Comparison of ENCODE assay signal across 22 cellular contexts in the genomic region with DNA sequence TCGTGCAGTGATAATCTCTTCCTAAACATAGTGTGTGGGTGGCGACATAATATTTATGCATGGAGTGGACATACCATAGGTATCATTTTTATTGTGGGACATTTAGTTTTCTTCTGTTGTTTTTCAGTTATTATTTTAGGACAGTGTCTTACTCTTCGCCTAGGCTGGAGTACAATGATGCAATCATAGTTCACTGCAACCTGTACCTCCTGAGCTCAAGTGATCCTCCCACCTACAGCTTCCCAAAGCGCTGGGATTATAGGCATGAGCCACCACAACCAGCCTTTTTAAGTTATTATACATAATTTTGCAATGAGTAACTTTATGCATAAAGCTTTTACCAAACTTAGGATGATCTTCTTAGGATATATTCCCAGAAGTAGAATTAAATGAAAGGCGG. TPM values are rescaled to one million over a fixed set of nuclear protein-coding genes. Genes with fewer than 3 reads are reported as not detected.
DNase-seq lines count a peak whose midpoint lies in the region; ATAC-seq and TF ChIP-seq lines count a peak whose summit lies in the region.
"Had no signal": no experiment of that assay in that cellular context is flagged by ENCODE, and none has a peak within 500 bp of the region (broad histone marks: within the 10 kb centered on the region; RNA-seq: fewer than 3 reads in every experiment).

No MANE protein-coding gene starts in this region.

- no peaks in the 10 kb centered on the region for H3K9me2 ChIP-seq in Karpas-422 (replicated peaks; ENCODE audit: insufficient read depth, low read length)

- H3K4me3 ChIP-seq in Karpas-422 (ENCODE audit: low read length) (no peak overlapping the region), thyroid gland (replicated peaks in 1 of 3) (no peak overlapping the region)
- H3K4me3 ChIP-seq: cardiac muscle cell had no signal

- H3K36me3 Mint-ChIP-seq in activated naive CD4-positive, alpha-beta T cell treated with anti-CD3 and anti-CD28 coated beads, Interleukin-2, amount 50 U/mL, for 24 hours: peaks cover 9% of the 10 kb centered on the region
- peaks cover 10 to 12% of the 10 kb centered on the region in 2 donors for H3K36me3 Mint-ChIP-seq in activated naive CD4-positive, alpha-beta T cell treated with anti-CD3 and anti-CD28 coated beads, Interleukin-2, amount 50 U/mL, for 72 hours
- peaks cover 24% of the 10 kb centered on the region for H3K36me3 Mint-ChIP-seq in brain

- TF ChIP-seq CTCF in brain (conservative IDR thresholded peaks at IDR 0.05) (no peak), thyroid gland (IDR thresholded peaks at IDR 0.05) (no peak)

- H3K27ac Mint-ChIP-seq in activated naive CD4-positive, alpha-beta T cell treated with anti-CD3 and anti-CD28 coated beads, Interleukin-2, amount 50 U/mL, for 24 hours: no peak overlapping the region
- H3K27ac Mint-ChIP-seq in activated naive CD4-positive, alpha-beta T cell treated with anti-CD3 and anti-CD28 coated beads, Interleukin-2, amount 50 U/mL, for 72 hours: no peak overlapping the region
- H3K27ac Mint-ChIP-seq in brain: peak overlapping the region in 4 of 5 experiments; percentile 9 to 94 (median 58)
- H3K27ac Mint-ChIP-seq: dendritic cell treated with granulocyte-macrophage colony-stimulating factor and Interleukin-4, amounts not matched to agents 40 ng/mL and 50 ng/mL, for 4 days; H9 had no signal

- DNase-seq in activated naive CD4-positive, alpha-beta T cell treated with anti-CD3 and anti-CD28 coated beads, Interleukin-2, amount 50 U/mL, for 72 hours (ENCODE audit: low spot score in 2 of 2): no peak
- DNase-seq in Karpas-422: no peak
- DNase-seq in thyroid gland: no peak
- no peak for DNase-seq in stimulated activated naive CD4-positive, alpha-beta T cell treated with Interleukin-2 at 50 U/mL for 16 hours (lab: John Stamatoyannopoulos, UW)
- no peak for DNase-seq in OCI-M1 (lab: John Stamatoyannopoulos, UW)
- DNase-seq: activated CD4-positive, CD25-positive, alpha-beta regulatory T cell; amygdala; DMS153; GF-D8; H9; kidney glomerular epithelial cell; mammary epithelial cell; MV-4-11; NCI-H2171; NCI-H526 treated with DMSO at 0.1 percent for 48 hours; T1000 had no signal

- no peaks in the 10 kb centered on the region for H3K27me3 ChIP-seq in Karpas-422 (ENCODE audit: low read length)
- no peaks in the 10 kb centered on the region for H3K27me3 ChIP-seq in thyroid gland
- H3K27me3 ChIP-seq: cardiac muscle cell had no signal

- no peak overlapping the region for H3K4me2 ChIP-seq in Karpas-422 (ENCODE audit: low read depth, low read length, poor library complexity, severe bottlenecking)

- no peaks in the 10 kb centered on the region for H3K9me3 Mint-ChIP-seq in activated naive CD4-positive, alpha-beta T cell treated with anti-CD3 and anti-CD28 coated beads, Interleukin-2, amount 50 U/mL, for 24 hours
- H3K9me3 Mint-ChIP-seq in activated naive CD4-positive, alpha-beta T cell treated with anti-CD3 and anti-CD28 coated beads, Interleukin-2, amount 50 U/mL, for 72 hours: no peaks in the 10 kb centered on the region
- H3K9me3 Mint-ChIP-seq in brain: peaks cover 0 to 4% (median 0%) of the 10 kb centered on the region in 5 experiments
- H3K9me3 Mint-ChIP-seq: dendritic cell treated with granulocyte-macrophage colony-stimulating factor and Interleukin-4, amounts not matched to agents 40 ng/mL and 50 ng/mL, for 4 days; H9; IgD-negative memory B cell had no signal

- intact Hi-C loops in thyroid gland (cut with DNase I): loop anchor here (10.0 kb wide), 2 partner anchors 58 to 98 kb away; no protein-coding TSS in a partner anchor

- no peaks in the 10 kb centered on the region for H4K20me1 ChIP-seq in Karpas-422 (ENCODE audit: insufficient read depth, low read depth, low read length)

- H3K9me3 ChIP-seq in Karpas-422 (ENCODE audit: low read length) (no peaks in the 10 kb centered on the region), thyroid gland (no peaks in the 10 kb centered on the region)

- no peak for TF ChIP-seq POLR2A in thyroid gland (IDR thresholded peaks at IDR 0.05)

- H3K27me3 Mint-ChIP-seq in activated naive CD4-positive, alpha-beta T cell treated with anti-CD3 and anti-CD28 coated beads, Interleukin-2, amount 50 U/mL, for 24 hours: no peaks in the 10 kb centered on the region
- H3K27me3 Mint-ChIP-seq in brain: peaks cover 15% of the 10 kb centered on the region
- H3K27me3 Mint-ChIP-seq: dendritic cell treated with granulocyte-macrophage colony-stimulating factor and Interleukin-4, amounts not matched to agents 40 ng/mL and 50 ng/mL, for 4 days; IgD-negative memory B cell had no signal

- H3K27ac ChIP-seq in Karpas-422 (ENCODE audit: low read length) (peak overlapping the region; percentile 91), thyroid gland (peak overlapping the region; percentile 71 to 79 (median 77))
- H3K27ac ChIP-seq: cardiac muscle cell had no signal

- no peak overlapping the region for H2AFZ ChIP-seq in Karpas-422 (ENCODE audit: low read length)

- no peak overlapping the region for H3K9ac ChIP-seq in Karpas-422 (ENCODE audit: low read length)

- H3K4me1 Mint-ChIP-seq in activated naive CD4-positive, alpha-beta T cell treated with anti-CD3 and anti-CD28 coated beads, Interleukin-2, amount 50 U/mL, for 24 hours: peaks cover 40% of the 10 kb centered on the region
- peaks cover 44% of the 10 kb centered on the region for H3K4me1 Mint-ChIP-seq in brain

- H3K36me3 ChIP-seq in Karpas-422 (ENCODE audit: insufficient read depth, low read length): peaks cover 28% of the 10 kb centered on the region
- peaks cover 21 to 24% of the 10 kb centered on the region in 2 donors for H3K36me3 ChIP-seq in thyroid gland

- WGBS in thyroid gland, 2 donors: 92 to 95% methylated on average over 5 of the region's 5 CpGs

- H3K4me1 ChIP-seq in Karpas-422 (ENCODE audit: low read length) (peaks cover 65% of the 10 kb centered on the region), thyroid gland (peaks cover 26 to 62% of the 10 kb centered on the region in 2 donors)

- peak overlapping the region; percentile 97 for H3K4me3 Mint-ChIP-seq in activated naive CD4-positive, alpha-beta T cell treated with anti-CD3 and anti-CD28 coated beads, Interleukin-2, amount 50 U/mL, for 24 hours
- peak overlapping the region; percentile 67 to 99 (median 96) for H3K4me3 Mint-ChIP-seq in brain
- H3K4me3 Mint-ChIP-seq: dendritic cell treated with granulocyte-macrophage colony-stimulating factor and Interleukin-4, amounts not matched to agents 40 ng/mL and 50 ng/mL, for 4 days had no signal

- peaks cover 63% of the 10 kb centered on the region for H3K79me2 ChIP-seq in Karpas-422 (ENCODE audit: low read length)

- no peak for ATAC-seq in activated naive CD4-positive, alpha-beta T cell treated with anti-CD3 and anti-CD28 coated beads, Interleukin-2, amount 50 U/mL, for 72 hours
- ATAC-seq in GM21529 (IDR thresholded peaks at IDR 0.05; ENCODE audit: unreplicated experiment): no peak

RNA-seq across cellular contexts. Expression of gene SRRD, which starts 2.7 kb away (rescaled TPM):
- total RNA-seq in activated naive CD4-positive, alpha-beta T cell treated with anti-CD3 and anti-CD28 coated beads, Interleukin-2, amount 50 U/mL, for 72 hours: 10 to 100 TPM; 18.6 to 27.4 TPM
- 13.8 and 43.5 TPM in 2 replicates for total RNA-seq in Karpas-422 (2014; rRNA removed; shearing (Covaris generic); ENCODE audit: low replicate concordance)
- polyA plus RNA-seq in brain (ENCODE audit: insufficient read depth, low read depth, low replicate concordance): 17.2 TPM
- total RNA-seq in thyroid gland: 10 to 100 TPM; 17.9 to 37.4 (median 26.2) TPM

RNA-seq across cellular contexts. Expression of gene HPS4, which starts 2.8 kb away (rescaled TPM):
- total RNA-seq in activated naive CD4-positive, alpha-beta T cell treated with anti-CD3 and anti-CD28 coated beads, Interleukin-2, amount 50 U/mL, for 72 hours: 10 to 100 TPM; 51.3 to 62.6 TPM
- total RNA-seq in Karpas-422 (2014; rRNA removed; shearing (Covaris generic); ENCODE audit: low replicate concordance): 42.1 and 46.1 TPM in 2 replicates
- 25.0 TPM for polyA plus RNA-seq in brain (ENCODE audit: insufficient read depth, low read depth, low replicate concordance)
- total RNA-seq in thyroid gland: 10 to 100 TPM; 27.4 to 51.8 (median 39.1) TPM

RNA-seq across cellular contexts. Expression of gene TFIP11, which starts 25.9 kb away (rescaled TPM):
- 10 to 100 TPM; 45.5 to 49.3 TPM for total RNA-seq in activated naive CD4-positive, alpha-beta T cell treated with anti-CD3 and anti-CD28 coated beads, Interleukin-2, amount 50 U/mL, for 72 hours
- total RNA-seq in Karpas-422 (2014; rRNA removed; shearing (Covaris generic); ENCODE audit: low replicate concordance): 39.4 and 46.0 TPM in 2 replicates
- 24.2 TPM for polyA plus RNA-seq in brain (ENCODE audit: insufficient read depth, low read depth, low replicate concordance)
- total RNA-seq in thyroid gland: 10 to 100 TPM; 30.7 to 66.7 (median 50.0) TPM

RNA-seq across cellular contexts. Expression of gene ASPHD2, which starts 57.3 kb away (rescaled TPM):
- total RNA-seq in activated naive CD4-positive, alpha-beta T cell treated with anti-CD3 and anti-CD28 coated beads, Interleukin-2, amount 50 U/mL, for 72 hours: 10 to 100 TPM in 1 of 2 donors, 1 to 10 TPM in 1; 3.5 to 15.1 TPM
- 30.7 and 33.3 TPM in 2 replicates for total RNA-seq in Karpas-422 (2014; rRNA removed; shearing (Covaris generic); ENCODE audit: low replicate concordance)
- 8.0 TPM for polyA plus RNA-seq in brain (ENCODE audit: insufficient read depth, low read depth, low replicate concordance)
- total RNA-seq in thyroid gland: 1 to 10 TPM in 3 of 4 donors, under 1 TPM in 1; 0.38 to 2.4 (median 1.6) TPM

Comparison
In these comparisons a context has a peak if more than half of its experiments do, and no peak if none do; other contexts are left out.
1. H3K27ac Mint-ChIP-seq: peak in brain (4 of 5); none in activated naive CD4-positive, alpha-beta T cell treated with anti-CD3 and anti-CD28 coated beads, Interleukin-2, amount 50 U/mL, for 24 hours (single experiment) and activated naive CD4-positive, alpha-beta T cell treated with anti-CD3 and anti-CD28 coated beads, Interleukin-2, amount 50 U/mL, for 72 hours (0 of 2).